Comparison of ENCODE assay signal across 16 cellular contexts in the genomic region with DNA sequence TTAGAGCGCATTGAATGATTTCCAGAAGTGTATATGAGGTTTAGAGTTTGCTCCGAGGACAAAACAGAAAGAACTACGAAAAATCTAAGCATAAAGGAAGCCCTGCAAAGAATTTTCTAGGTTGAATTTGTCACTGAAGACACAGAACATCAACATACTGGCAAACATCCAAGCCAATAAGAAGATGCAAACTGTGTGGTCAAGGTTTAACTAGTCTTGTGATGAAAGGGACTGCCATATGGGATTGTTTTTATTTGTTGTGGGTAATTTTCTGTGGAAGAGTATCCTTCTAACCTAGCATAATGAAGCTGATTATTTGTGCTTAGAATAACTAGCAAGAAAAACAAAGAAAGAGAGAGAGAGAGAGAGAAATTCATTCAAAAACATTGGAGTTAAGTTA.
"Had no signal": no experiment of that assay in that cellular context is flagged by ENCODE, and none has a peak within 500 bp of the region (broad histone marks: within the 10 kb centered on the region; RNA-seq: fewer than 3 reads in every experiment).

No MANE protein-coding gene starts in this region.

- DNase-seq: activated CD4-positive, alpha-beta T cell treated with anti-CD3 and anti-CD28 coated beads, Interleukin-2, amount 10 ng/mL, durations not matched to agents 7 days and 5 days; activated CD4-positive, CD25-positive, alpha-beta regulatory T cell; activated CD8-positive, alpha-beta memory T cell treated with anti-CD3 and anti-CD28 coated beads, Interleukin-2, amount 50 U/mL, for 48 hours; activated gamma-delta T cell treated with Interleukin-2 at 50 U/mL for 16 hours; activated naive CD8-positive, alpha-beta T cell treated with anti-CD3 and anti-CD28 coated beads for 36 hours; activated T-cell treated with anti-CD3 and anti-CD28 coated beads, Interleukin-2, amount 50 U/mL, for 72 hours; brain microvascular endothelial cell; cortex of kidney; effector CD8-positive, alpha-beta T cell; foreskin melanocyte; left ventricle myocardium superior; mesenchymal stem cell; natural killer cell; posterior cingulate gyrus; stimulated activated CD4-positive, alpha-beta T cell treated with anti-CD3 and anti-CD28 coated beads, Interleukin-2, amount 100 ng/mL, for 48 hours had no signal

- H3K27ac ChIP-seq: brain microvascular endothelial cell had no signal

- ATAC-seq: activated T-cell treated with anti-CD3 and anti-CD28 coated beads, Interleukin-2, amount 50 U/mL, for 72 hours; left ventricle myocardium superior; natural killer cell; stimulated activated memory B cell treated with anti-CD40 and anti-IgM and Interleukin-4, amounts not matched to agents 10 μg/mL and 1 μg/mL and 100 μg/mL, for 72 hours had no signal

- H3K36me3 ChIP-seq: brain microvascular endothelial cell had no signal
